20 cellular contexts compared by ENCODE assay signal in genomic region chr19:6999938-7000732, GRCh38. TPM values are rescaled to one million over a fixed set of nuclear protein-coding genes. Genes with fewer than 3 reads are reported as not detected.
DNase-seq lines count a peak whose midpoint lies in the region; ATAC-seq lines count a peak whose summit lies in the region.
"Had no signal": no experiment of that assay in that cellular context is flagged by ENCODE, and none has a peak within 500 bp of the region (broad histone marks: within the 10 kb centered on the region; RNA-seq: fewer than 3 reads in every experiment).

No MANE protein-coding gene starts in this region.

- H3K9me3 Mint-ChIP-seq in dendritic cell treated with granulocyte-macrophage colony-stimulating factor and Interleukin-4, amounts not matched to agents 40 ng/mL and 50 ng/mL, for 4 days, result peaks cover 7% of the 10 kb centered on the region
- peaks cover 8% of the 10 kb centered on the region for H3K9me3 Mint-ChIP-seq in activated T-helper 2 cell treated with anti-CD3 and anti-CD28 coated beads, Interferon-gamma antibody, Interleukin-2, Interleukin-4, amounts not matched to agents 10 μg/mL and 5 μg/mL and 100 μg/mL, durations not matched to agents 14 hours and 24 hours and 36 hours

- intact Hi-C loops in left ventricle myocardium superior (cut with micrococcal nuclease), result no loop called here
- intact Hi-C loops in left cardiac atrium (cut with DNase I), result no loop called here
- intact Hi-C loops in dendritic cell treated with granulocyte-macrophage colony-stimulating factor and Interleukin-4, amounts not matched to agents 40 ng/mL and 50 ng/mL, for 4 days (cut with micrococcal nuclease), result no loop called here
- intact Hi-C loops in activated T-helper 2 cell treated with anti-CD3 and anti-CD28 coated beads, Interferon-gamma antibody, Interleukin-2, Interleukin-4, amounts not matched to agents 10 μg/mL and 5 μg/mL and 100 μg/mL, durations not matched to agents 14 hours and 24 hours and 36 hours (cut with micrococcal nuclease), result no loop called here

- DNase-seq in left ventricle myocardium superior, result no peak
- DNase-seq in left cardiac atrium, result no peak
- DNase-seq in NOMO-1 treated with DMSO at 0.1 percent for 48 hours (lab: John Stamatoyannopoulos, UW; ENCODE audit: unreplicated experiment), result peak; percentile 75
- no peak for DNase-seq in activated T-helper 2 cell treated with anti-CD3 and anti-CD28 coated beads, Interferon-gamma antibody, Interleukin-2, Interleukin-4, amounts not matched to agents 10 μg/mL and 5 μg/mL and 100 μg/mL, durations not matched to agents 14 hours and 24 hours and 36 hours (ENCODE audit: low spot score)
- no peak for DNase-seq in activated CD4-positive, CD25-positive, alpha-beta regulatory T cell (lab: John Stamatoyannopoulos, UW)
- no peak for DNase-seq in GM03348 (ENCODE audit: low spot score)
- DNase-seq: CD4-positive, alpha-beta memory T cell; DND-41; GDM1; H7; NCI-H1436 treated with DMSO at 0.1 percent for 48 hours; NCI-H2081; NCI-H524; OCI-M1 had no signal

- H3K36me3 ChIP-seq in skeletal muscle tissue (ENCODE audit: control insufficient read depth in 3 of 3, insufficient read depth in 3 of 3, low read length in 3 of 3), result no peaks in the 10 kb centered on the region

- H3K4me3 Mint-ChIP-seq in dendritic cell treated with granulocyte-macrophage colony-stimulating factor and Interleukin-4, amounts not matched to agents 40 ng/mL and 50 ng/mL, for 4 days, result peak overlapping the region; percentile 6
- no peak overlapping the region for H3K4me3 Mint-ChIP-seq in activated T-helper 2 cell treated with anti-CD3 and anti-CD28 coated beads, Interferon-gamma antibody, Interleukin-2, Interleukin-4, amounts not matched to agents 10 μg/mL and 5 μg/mL and 100 μg/mL, durations not matched to agents 14 hours and 24 hours and 36 hours (ENCODE audit: low read depth)
- H3K4me3 Mint-ChIP-seq: CD4-positive, alpha-beta memory T cell had no signal

- ATAC-seq in left ventricle myocardium superior, result peak; percentile 30
- ATAC-seq in left cardiac atrium, result no peak
- ATAC-seq: A549 had no signal

- H3K9me3 ChIP-seq in skeletal muscle tissue (ENCODE audit: control insufficient read depth in 3 of 3, low read length in 3 of 3), result peaks cover 0 to 2% (median 0%) of the 10 kb centered on the region in 3 donors
- H3K9me3 ChIP-seq: A549 had no signal

- H3K27me3 Mint-ChIP-seq in dendritic cell treated with granulocyte-macrophage colony-stimulating factor and Interleukin-4, amounts not matched to agents 40 ng/mL and 50 ng/mL, for 4 days, result no peaks in the 10 kb centered on the region
- H3K27me3 Mint-ChIP-seq in activated T-helper 2 cell treated with anti-CD3 and anti-CD28 coated beads, Interferon-gamma antibody, Interleukin-2, Interleukin-4, amounts not matched to agents 10 μg/mL and 5 μg/mL and 100 μg/mL, durations not matched to agents 14 hours and 24 hours and 36 hours (ENCODE audit: low read depth), result peaks cover 4% of the 10 kb centered on the region
- H3K27me3 Mint-ChIP-seq: CD4-positive, alpha-beta memory T cell had no signal

- peak overlapping the region; percentile 42 for H3K27ac ChIP-seq in skeletal muscle tissue (ENCODE audit: low read depth, low read length)
- H3K27ac ChIP-seq: A549, KMS-11, RWPE1 had no signal

- H3K27ac Mint-ChIP-seq in dendritic cell treated with granulocyte-macrophage colony-stimulating factor and Interleukin-4, amounts not matched to agents 40 ng/mL and 50 ng/mL, for 4 days, result peak overlapping the region; percentile 91
- H3K27ac Mint-ChIP-seq in activated T-helper 2 cell treated with anti-CD3 and anti-CD28 coated beads, Interferon-gamma antibody, Interleukin-2, Interleukin-4, amounts not matched to agents 10 μg/mL and 5 μg/mL and 100 μg/mL, durations not matched to agents 14 hours and 24 hours and 36 hours, result no peak overlapping the region

- H3K4me1 Mint-ChIP-seq in dendritic cell treated with granulocyte-macrophage colony-stimulating factor and Interleukin-4, amounts not matched to agents 40 ng/mL and 50 ng/mL, for 4 days (ENCODE audit: low read depth), result peaks cover 51% of the 10 kb centered on the region
- peaks cover 10% of the 10 kb centered on the region for H3K4me1 Mint-ChIP-seq in activated T-helper 2 cell treated with anti-CD3 and anti-CD28 coated beads, Interferon-gamma antibody, Interleukin-2, Interleukin-4, amounts not matched to agents 10 μg/mL and 5 μg/mL and 100 μg/mL, durations not matched to agents 14 hours and 24 hours and 36 hours (ENCODE audit: low read depth)

- H3K27me3 ChIP-seq in skeletal muscle tissue (ENCODE audit: control insufficient read depth in 3 of 3, insufficient read depth in 3 of 3, low read length in 3 of 3), result no peaks in the 10 kb centered on the region

- H3K4me1 ChIP-seq in skeletal muscle tissue (ENCODE audit: control insufficient read depth in 3 of 3, insufficient read depth in 3 of 3, low read length in 3 of 3), result no peaks in the 10 kb centered on the region
- H3K4me1 ChIP-seq: A549 had no signal

- H3K4me3 ChIP-seq in skeletal muscle tissue (ENCODE audit: low read length in 3 of 3), result no peak overlapping the region
- H3K4me3 ChIP-seq: A549 had no signal

- no peak overlapping the region for H3K9ac ChIP-seq in skeletal muscle tissue (ENCODE audit: low read depth in 1 of 3, low read length in 3 of 3)
- H3K9ac ChIP-seq: KMS-11 had no signal

- peaks cover 7% of the 10 kb centered on the region for H3K36me3 Mint-ChIP-seq in dendritic cell treated with granulocyte-macrophage colony-stimulating factor and Interleukin-4, amounts not matched to agents 40 ng/mL and 50 ng/mL, for 4 days (ENCODE audit: low read depth)
- H3K36me3 Mint-ChIP-seq in activated T-helper 2 cell treated with anti-CD3 and anti-CD28 coated beads, Interferon-gamma antibody, Interleukin-2, Interleukin-4, amounts not matched to agents 10 μg/mL and 5 μg/mL and 100 μg/mL, durations not matched to agents 14 hours and 24 hours and 36 hours (ENCODE audit: low read depth), result peaks cover 4% of the 10 kb centered on the region

RNA-seq across cellular contexts. Expression of gene MBD3L2B, which starts 21.1 kb away (rescaled TPM):
- total RNA-seq in left ventricle myocardium superior, result not detected
- not detected for total RNA-seq in left cardiac atrium
- not detected for total RNA-seq in skeletal muscle tissue
- total RNA-seq in activated T-helper 2 cell treated with anti-CD3 and anti-CD28 coated beads, Interferon-gamma antibody, Interleukin-2, Interleukin-4, amounts not matched to agents 10 μg/mL and 5 μg/mL and 100 μg/mL, durations not matched to agents 14 hours and 24 hours and 36 hours, result not detected in 2 replicates
- total RNA-seq: CD4-positive, alpha-beta memory T cell; H7; MCF 10A had no signal

RNA-seq across cellular contexts. Expression of gene MBD3L5, which starts 30.2 kb away (rescaled TPM):
- total RNA-seq in left ventricle myocardium superior (not detected), left cardiac atrium (not detected), skeletal muscle tissue (not detected)
- not detected in 2 replicates for total RNA-seq in activated T-helper 2 cell treated with anti-CD3 and anti-CD28 coated beads, Interferon-gamma antibody, Interleukin-2, Interleukin-4, amounts not matched to agents 10 μg/mL and 5 μg/mL and 100 μg/mL, durations not matched to agents 14 hours and 24 hours and 36 hours
- total RNA-seq: CD4-positive, alpha-beta memory T cell; H7; MCF 10A had no signal

RNA-seq across cellular contexts. Expression of gene MBD3L4, which starts 39.8 kb away (rescaled TPM):
- total RNA-seq in left ventricle myocardium superior (not detected), left cardiac atrium (not detected), skeletal muscle tissue (not detected)
- total RNA-seq in activated T-helper 2 cell treated with anti-CD3 and anti-CD28 coated beads, Interferon-gamma antibody, Interleukin-2, Interleukin-4, amounts not matched to agents 10 μg/mL and 5 μg/mL and 100 μg/mL, durations not matched to agents 14 hours and 24 hours and 36 hours, result not detected in 2 replicates
- total RNA-seq: CD4-positive, alpha-beta memory T cell; H7; MCF 10A had no signal

RNA-seq across cellular contexts. Expression of gene MBD3L2, which starts 49.0 kb away (rescaled TPM):
- total RNA-seq in left ventricle myocardium superior, result not detected
- not detected for total RNA-seq in left cardiac atrium
- not detected for total RNA-seq in skeletal muscle tissue
- not detected in 2 replicates for total RNA-seq in activated T-helper 2 cell treated with anti-CD3 and anti-CD28 coated beads, Interferon-gamma antibody, Interleukin-2, Interleukin-4, amounts not matched to agents 10 μg/mL and 5 μg/mL and 100 μg/mL, durations not matched to agents 14 hours and 24 hours and 36 hours
- total RNA-seq: CD4-positive, alpha-beta memory T cell; H7; MCF 10A had no signal

RNA-seq across cellular contexts. Expression of gene MBD3L3, which starts 58.3 kb away (rescaled TPM):
- total RNA-seq in left ventricle myocardium superior, result not detected
- not detected for total RNA-seq in left cardiac atrium
- not detected for total RNA-seq in skeletal muscle tissue
- not detected in 2 replicates for total RNA-seq in activated T-helper 2 cell treated with anti-CD3 and anti-CD28 coated beads, Interferon-gamma antibody, Interleukin-2, Interleukin-4, amounts not matched to agents 10 μg/mL and 5 μg/mL and 100 μg/mL, durations not matched to agents 14 hours and 24 hours and 36 hours
- total RNA-seq: CD4-positive, alpha-beta memory T cell; H7; MCF 10A had no signal
